In genomic region chrX:68647156-68647957, GRCh38 we compare ENCODE assay signal across 9 cellular contexts. TPM values are rescaled to one million over a fixed set of nuclear protein-coding genes. Genes with fewer than 3 reads are reported as not detected.
DNase-seq lines count a peak whose midpoint lies in the region; ATAC-seq and TF ChIP-seq lines count a peak whose summit lies in the region.
"Had no signal": no experiment of that assay in that cellular context is flagged by ENCODE, and none has a peak within 500 bp of the region (broad histone marks: within the 10 kb centered on the region; RNA-seq: fewer than 3 reads in every experiment).

Gene STARD8, plus strand, starts transcription at chrX:68647666. Its CDS starts 217 bp downstream, at chrX:68647883.

- H3K27ac ChIP-seq in psoas muscle, result no peak within 1 kb of the TSS

- no peaks in the 10 kb centered on the region for H3K36me3 ChIP-seq in psoas muscle (ENCODE audit: insufficient read depth in 1 of 2, low read depth in 1 of 2)

- H3K4me1 Mint-ChIP-seq in T-helper 17 cell, result no peaks in the 10 kb centered on the region
- H3K4me1 Mint-ChIP-seq in T-helper 2 cell treated with Interferon-gamma antibody and Interleukin-4, amounts not matched to agents 5 μg/mL and 100 μg/mL, for 36 hours (ENCODE audit: low read depth), result no peaks in the 10 kb centered on the region
- H3K4me1 Mint-ChIP-seq: activated CD4-positive, alpha-beta memory T cell treated with anti-CD3 and anti-CD28 coated beads, Interleukin-2, amount 10 ng/mL, durations not matched to agents 7 days and 5 days had no signal

- no peak within 1 kb of the TSS for H3K4me3 Mint-ChIP-seq in T-helper 17 cell
- H3K4me3 Mint-ChIP-seq in T-helper 2 cell treated with Interferon-gamma antibody and Interleukin-4, amounts not matched to agents 5 μg/mL and 100 μg/mL, for 36 hours, result no peak within 1 kb of the TSS
- H3K4me3 Mint-ChIP-seq: activated CD4-positive, alpha-beta memory T cell treated with anti-CD3 and anti-CD28 coated beads, Interleukin-2, amount 10 ng/mL, durations not matched to agents 7 days and 5 days had no signal

- peaks cover 2% of the 10 kb centered on the region for H3K36me3 Mint-ChIP-seq in T-helper 17 cell (ENCODE audit: low read depth)
- H3K36me3 Mint-ChIP-seq in T-helper 2 cell treated with Interferon-gamma antibody and Interleukin-4, amounts not matched to agents 5 μg/mL and 100 μg/mL, for 36 hours (ENCODE audit: low read depth), result no peaks in the 10 kb centered on the region

- 6 to 23% (median 7%) methylated on average over 15 to 40 of the region's 40 CpGs for WGBS in psoas muscle, 3 donors

- TF ChIP-seq CTCF in psoas muscle (IDR thresholded peaks at IDR 0.05), result no peak

- H3K27me3 ChIP-seq in psoas muscle (ENCODE audit: insufficient read depth in 3 of 3, low read length in 2 of 3), result peaks cover 0 to 13% (median 0%) of the 10 kb centered on the region in 3 donors

- intact Hi-C loops in Right ventricle myocardium superior (cut with DNase I), result loop anchor here (10.0 kb wide), 1 partner anchor 57 kb away; no protein-coding TSS in a partner anchor
- intact Hi-C loops in psoas muscle (cut with DNase I), result no loop called here

- no peak within 1 kb of the TSS for H3K27ac Mint-ChIP-seq in T-helper 17 cell
- no peak within 1 kb of the TSS for H3K27ac Mint-ChIP-seq in T-helper 2 cell treated with Interferon-gamma antibody and Interleukin-4, amounts not matched to agents 5 μg/mL and 100 μg/mL, for 36 hours
- H3K27ac Mint-ChIP-seq: activated CD4-positive, alpha-beta memory T cell treated with anti-CD3 and anti-CD28 coated beads, Interleukin-2, amount 10 ng/mL, durations not matched to agents 7 days and 5 days had no signal

- peak; percentile 87 for DNase-seq in DMS53 (lab: John Stamatoyannopoulos, UW)
- peak; percentile 62 for DNase-seq in T1000 (lab: John Stamatoyannopoulos, UW)
- DNase-seq in Right ventricle myocardium superior, result peak; percentile 51
- peak in 1 of 2 donors; percentile 57 for DNase-seq in psoas muscle
- DNase-seq in T-helper 17 cell, result no peak
- DNase-seq in T-helper 2 cell treated with Interferon-gamma antibody and Interleukin-4, amounts not matched to agents 5 μg/mL and 100 μg/mL, for 36 hours (ENCODE audit: low spot score), result no peak
- DNase-seq: activated CD4-positive, alpha-beta memory T cell treated with anti-CD3 and anti-CD28 coated beads, Interleukin-2, amount 10 ng/mL, durations not matched to agents 7 days and 5 days had no signal

- H3K9me3 Mint-ChIP-seq in T-helper 2 cell treated with Interferon-gamma antibody and Interleukin-4, amounts not matched to agents 5 μg/mL and 100 μg/mL, for 36 hours, result no peaks in the 10 kb centered on the region
- H3K9me3 Mint-ChIP-seq: activated CD4-positive, alpha-beta memory T cell treated with anti-CD3 and anti-CD28 coated beads, Interleukin-2, amount 10 ng/mL, durations not matched to agents 7 days and 5 days had no signal

- ATAC-seq in Right ventricle myocardium superior (ENCODE audit: poor library complexity), result peak; percentile 88
- ATAC-seq in psoas muscle, result peak; percentile 64 to 79 (median 72)
- no peak for ATAC-seq in GM21737 (IDR thresholded peaks at IDR 0.05; ENCODE audit: unreplicated experiment)
- ATAC-seq in HG03442 (IDR thresholded peaks at IDR 0.05; ENCODE audit: unreplicated experiment), result no peak
- no peak for ATAC-seq in T-helper 17 cell

- H3K27me3 Mint-ChIP-seq in T-helper 17 cell, result peaks cover 11% of the 10 kb centered on the region
- peaks cover 4% of the 10 kb centered on the region for H3K27me3 Mint-ChIP-seq in T-helper 2 cell treated with Interferon-gamma antibody and Interleukin-4, amounts not matched to agents 5 μg/mL and 100 μg/mL, for 36 hours (ENCODE audit: low read depth)

- H3K4me1 ChIP-seq in psoas muscle, result no peaks in the 10 kb centered on the region

- peak within 1 kb of the TSS; percentile 53 for H3K4me3 ChIP-seq in psoas muscle

- H3K9me3 ChIP-seq in psoas muscle (no peaks in the 10 kb centered on the region), T-helper 17 cell (ENCODE audit: control insufficient read depth, low read length, poor library complexity, severe bottlenecking) (no peaks in the 10 kb centered on the region)

RNA-seq across cellular contexts. Expression of gene STARD8, which starts in this region (rescaled TPM):
- 10.5 TPM for total RNA-seq in Right ventricle myocardium superior
- total RNA-seq in psoas muscle, result 10 to 100 TPM in 2 of 4 donors, 1 to 10 TPM in 2; 8.2 to 15.8 (median 11.5) TPM
- polyA plus RNA-seq in psoas muscle, result 10 to 100 TPM in 1 of 3 donors, 1 to 10 TPM in 2; 4.2 to 25.8 (median 5.0) TPM
- total RNA-seq in T-helper 17 cell, result 1 to 10 TPM in 1 of 2 donors, under 1 TPM in 1; 0.94 to 3.3 TPM

Comparison
In these comparisons a context has a peak if more than half of its experiments do, and no peak if none do; other contexts are left out.
1. DNase-seq: peak in DMS53 (single experiment), T1000 (single experiment) and Right ventricle myocardium superior (single experiment); none in T-helper 17 cell (0 of 3) and T-helper 2 cell treated with Interferon-gamma antibody and Interleukin-4, amounts not matched to agents 5 μg/mL and 100 μg/mL, for 36 hours (single experiment).
2. ATAC-seq: peak in Right ventricle myocardium superior (single experiment) and psoas muscle (4 of 4); none in GM21737 (single experiment), HG03442 (single experiment) and T-helper 17 cell (single experiment).